8 cellular contexts compared by ENCODE assay signal in genomic region chr13:94550030-94550738, GRCh38. TPM values are rescaled to one million over a fixed set of nuclear protein-coding genes. Genes with fewer than 3 reads are reported as not detected.
A peak's percentile ranks its signal among the peaks of the same experiment; 100 is the strongest.
DNase-seq lines count a peak whose midpoint lies in the region; ATAC-seq and TF ChIP-seq lines count a peak whose summit lies in the region.

No MANE protein-coding gene starts in this region.

- H3K9me3 ChIP-seq in spleen: no peaks in the 10 kb centered on the region

- intact Hi-C loops in spleen (cut with DNase I; ENCODE audit: low total_unique reads): loop anchor here (5.0 kb wide), 1 partner anchor 52 kb away; the partner anchor contains the start of gene GPR180

- in situ Hi-C loops in astrocyte of the cerebellum (cut with HindIII; ENCODE audit: low sequenced_read_pairs): no loop called here

- H3K4me3 ChIP-seq in astrocyte of the cerebellum (ENCODE audit: low read depth, low read length) (peak overlapping the region; percentile 54), spleen (peak overlapping the region; percentile 41 to 82 (median 64))

- peak overlapping the region; percentile 87 to 94 (median 90) for H3K27ac ChIP-seq in spleen

- no peaks in the 10 kb centered on the region for H3K36me3 ChIP-seq in spleen

- H3K27me3 ChIP-seq in spleen (replicated peaks in 1 of 7): peaks cover 0 to 9% (median 0%) of the 10 kb centered on the region in 7 donors

- no peak for TF ChIP-seq CTCF in astrocyte of the cerebellum (IDR thresholded peaks at IDR 0.05; ENCODE audit: low read depth, low read length, missing control alignments)
- TF ChIP-seq CTCF in spleen (IDR thresholded peaks at IDR 0.05 in 8 of 11, conservative IDR thresholded peaks at IDR 0.05 in 3 of 11): no peak

- 20 to 27% (median 23%) methylated on average over 16 to 23 of the region's 23 CpGs for WGBS in spleen, 5 donors

- H3K4me1 ChIP-seq in spleen: peaks cover 6 to 23% (median 13%) of the 10 kb centered on the region in 6 donors

- no peak for TF ChIP-seq POLR2A in spleen (IDR thresholded peaks at IDR 0.05)

- DNase-seq in COLO668 (lab: John Stamatoyannopoulos, UW; ENCODE audit: unreplicated experiment) (peak; percentile 85), Kasumi-1 (lab: John Stamatoyannopoulos, UW) (peak; percentile 50 to 53), astrocyte of the cerebellum (ENCODE audit: low read depth) (peak; percentile 24), inferior parietal cortex (ENCODE audit: extremely low spot score) (peak; percentile 55), spleen (no peak), COR-L47 (lab: John Stamatoyannopoulos, UW) (no peak)

- ATAC-seq in GM21390 (IDR thresholded peaks at IDR 0.05; ENCODE audit: unreplicated experiment): peak; percentile 8
- no peak for ATAC-seq in HG02759 (IDR thresholded peaks at IDR 0.05; ENCODE audit: unreplicated experiment)

RNA-seq across cellular contexts. Expression of gene TGDS, which starts 45.8 kb away (rescaled TPM):
- total RNA-seq in spleen: 10 to 100 TPM in 6 of 7 donors, 1 to 10 TPM in 1; 9.7 to 16.3 (median 11.5) TPM
- 10 to 100 TPM in 2 of 3 donors, 1 to 10 TPM in 1; 9.6 to 12.5 (median 11.9) TPM for polyA plus RNA-seq in spleen

RNA-seq across cellular contexts. Expression of gene GPR180, which starts 51.5 kb away (rescaled TPM):
- total RNA-seq in spleen: 1 to 10 TPM; 3.3 to 8.6 (median 4.3) TPM
- polyA plus RNA-seq in spleen: 1 to 10 TPM; 1.2 to 1.9 (median 1.2) TPM

Comparison
In these comparisons a context has a peak if more than half of its experiments do, and no peak if none do; other contexts are left out.
1. DNase-seq: peak in COLO668 (single experiment), Kasumi-1 (2 of 2), astrocyte of the cerebellum (single experiment) and inferior parietal cortex (single experiment); none in spleen (single experiment) and COR-L47 (single experiment).